In the genomic region with DNA sequence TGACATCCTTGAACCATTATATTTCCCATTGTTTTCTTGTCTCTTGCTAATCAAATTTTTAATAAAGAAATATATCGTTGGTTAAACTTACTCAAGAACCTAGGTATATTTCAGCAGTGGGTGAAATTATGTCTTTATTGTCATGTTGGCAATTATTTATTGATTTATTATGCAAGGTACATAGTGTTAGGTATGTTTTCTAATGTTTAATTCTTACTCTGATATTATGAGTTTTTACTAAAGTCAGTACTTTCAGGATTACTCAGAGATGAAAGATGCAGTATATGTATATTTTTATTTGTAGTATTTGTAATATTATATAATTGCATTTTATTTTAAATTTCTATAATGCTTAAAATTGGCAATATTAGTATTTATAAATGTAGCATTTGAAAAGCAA, we compare ENCODE assay signal across 30 cellular contexts.
"Had no signal": no experiment of that assay in that cellular context is flagged by ENCODE, and none has a peak within 500 bp of the region (broad histone marks: within the 10 kb centered on the region; RNA-seq: fewer than 3 reads in every experiment).

No MANE protein-coding gene starts in this region.

- H3K36me3 ChIP-seq: colonic mucosa, esophagus squamous epithelium, neutrophil, sigmoid colon had no signal

- H2AFZ ChIP-seq: parathyroid adenoma had no signal

- H3K4me1 ChIP-seq: parathyroid adenoma, testis had no signal

- H3K27ac Mint-ChIP-seq: dendritic cell treated with granulocyte-macrophage colony-stimulating factor and Interleukin-4, amounts not matched to agents 40 ng/mL and 50 ng/mL, for 4 days; immature natural killer cell; mesothelial cell of epicardium; natural killer cell treated with Interleukin-12 subunit alpha and Interleukin-12 subunit beta and Interleukin-15 and Interleukin-18, amount 100 ng/mL, for 72 hours; stimulated activated memory B cell treated with anti-CD40 and anti-IgM and Interleukin-4, amounts not matched to agents 10 μg/mL and 1 μg/mL and 100 μg/mL, for 72 hours; type B pancreatic cell had no signal

- H3K9ac ChIP-seq: parathyroid adenoma had no signal

- H3K4me3 Mint-ChIP-seq: dendritic cell treated with granulocyte-macrophage colony-stimulating factor and Interleukin-4, amounts not matched to agents 40 ng/mL and 50 ng/mL, for 4 days; immature natural killer cell; mesothelial cell of epicardium; naive B cell; natural killer cell treated with Interleukin-12 subunit alpha and Interleukin-12 subunit beta and Interleukin-15 and Interleukin-18, amount 100 ng/mL, for 72 hours; neural crest cell; stimulated activated memory B cell treated with anti-CD40 and anti-IgM and Interleukin-4, amounts not matched to agents 10 μg/mL and 1 μg/mL and 100 μg/mL, for 72 hours; type B pancreatic cell had no signal

- H3K27me3 ChIP-seq: colonic mucosa, esophagus squamous epithelium, neutrophil, sigmoid colon, spleen, testis, tibial artery had no signal

- H3K4me3 ChIP-seq: colonic mucosa, esophagus squamous epithelium, lung, mucosa of descending colon, psoas muscle, sigmoid colon, spleen, testis, tibial artery had no signal

- H3K9me3 ChIP-seq: colonic mucosa, esophagus squamous epithelium, mucosa of descending colon, neutrophil, psoas muscle, sigmoid colon, testis, tibial artery had no signal

- H3K36me3 Mint-ChIP-seq: immature natural killer cell; natural killer cell treated with Interleukin-12 subunit alpha and Interleukin-12 subunit beta and Interleukin-15 and Interleukin-18, amount 100 ng/mL, for 72 hours had no signal

- FAIRE-seq: keratinocyte had no signal

- H3K9me3 Mint-ChIP-seq: dendritic cell treated with granulocyte-macrophage colony-stimulating factor and Interleukin-4, amounts not matched to agents 40 ng/mL and 50 ng/mL, for 4 days; immature natural killer cell; mesothelial cell of epicardium; natural killer cell treated with Interleukin-12 subunit alpha and Interleukin-12 subunit beta and Interleukin-15 and Interleukin-18, amount 100 ng/mL, for 72 hours; neural crest cell; stimulated activated memory B cell treated with anti-CD40 and anti-IgM and Interleukin-4, amounts not matched to agents 10 μg/mL and 1 μg/mL and 100 μg/mL, for 72 hours; type B pancreatic cell had no signal

- DNase-seq: colonic mucosa; effector CD8-positive, alpha-beta T cell; erythroblast; esophagus squamous epithelium; foreskin melanocyte; hypothalamus; immature natural killer cell; mesenchymal stem cell; mucosa of descending colon; naive B cell; psoas muscle; right cardiac atrium; sigmoid colon; spleen; stimulated activated CD4-positive, alpha-beta T cell treated with anti-CD3 and anti-CD28 coated beads, Interleukin-4, amount 100 ng/mL, for 4 hours; stimulated activated naive CD8-positive, alpha-beta T cell treated with anti-CD3 and anti-CD28 coated beads, Interleukin-15, Interleukin-2, amounts not matched to agents 100 U/mL and 50 U/mL, for 24 hours; substantia nigra; testis; tibial artery had no signal

- H3K27ac ChIP-seq: colonic mucosa, esophagus squamous epithelium, neutrophil, parathyroid adenoma, psoas muscle, sigmoid colon, spleen, testis, tibial artery had no signal

- ATAC-seq: left lobe of liver; mucosa of descending colon; natural killer cell treated with Interleukin-12 subunit alpha and Interleukin-12 subunit beta and Interleukin-15 and Interleukin-18, amount 100 ng/mL, for 72 hours; psoas muscle; right cardiac atrium; stimulated activated memory B cell treated with anti-CD40 and anti-IgM and Interleukin-4, amounts not matched to agents 10 μg/mL and 1 μg/mL and 100 μg/mL, for 72 hours; stimulated activated naive CD8-positive, alpha-beta T cell treated with anti-CD3 and anti-CD28 coated beads, Interleukin-15, Interleukin-2, amounts not matched to agents 100 U/mL and 50 U/mL, for 24 hours had no signal

- H3K27me3 Mint-ChIP-seq: dendritic cell treated with granulocyte-macrophage colony-stimulating factor and Interleukin-4, amounts not matched to agents 40 ng/mL and 50 ng/mL, for 4 days; naive B cell; natural killer cell treated with Interleukin-12 subunit alpha and Interleukin-12 subunit beta and Interleukin-15 and Interleukin-18, amount 100 ng/mL, for 72 hours; stimulated activated memory B cell treated with anti-CD40 and anti-IgM and Interleukin-4, amounts not matched to agents 10 μg/mL and 1 μg/mL and 100 μg/mL, for 72 hours; type B pancreatic cell had no signal
